24 cellular contexts compared by ENCODE assay signal in genomic region chr9:134284273-134284672, GRCh38. TPM values are rescaled to one million over a fixed set of nuclear protein-coding genes. Genes with fewer than 3 reads are reported as not detected.
DNase-seq lines count a peak whose midpoint lies in the region; ATAC-seq, FAIRE-seq and TF ChIP-seq lines count a peak whose summit lies in the region.
"Had no signal": no experiment of that assay in that cellular context is flagged by ENCODE, and none has a peak within 500 bp of the region (broad histone marks: within the 10 kb centered on the region; RNA-seq: fewer than 3 reads in every experiment).

No MANE protein-coding gene starts in this region.

- H3K27ac ChIP-seq in VCaP (peak overlapping the region; percentile 85), esophagus muscularis mucosa (replicated peaks in 1 of 4) (peak overlapping the region in 1 of 4 donors; percentile 75)

- H3K36me3 Mint-ChIP-seq in stimulated activated effector memory CD8-positive, alpha-beta T cell treated with anti-CD3 and anti-CD28 coated beads, Interleukin-12 subunit alpha, Interleukin-12 subunit beta, amount 100 ng/mL, for 72 hours: no peaks in the 10 kb centered on the region
- H3K36me3 Mint-ChIP-seq: activated CD8-positive, alpha-beta memory T cell treated with anti-CD3 and anti-CD28 coated beads, Interleukin-2, amount 10 ng/mL, durations not matched to agents 7 days and 5 days; activated naive CD4-positive, alpha-beta T cell treated with anti-CD3 and anti-CD28 coated beads, Interleukin-2, amount 10 ng/mL, durations not matched to agents 7 days and 5 days; CD8-positive, alpha-beta memory T cell; memory B cell; T-cell had no signal

- peaks cover 20 to 25% (median 24%) of the 10 kb centered on the region in 4 donors for H3K4me1 ChIP-seq in esophagus muscularis mucosa

- ATAC-seq in left ventricle myocardium superior (peak; percentile 91), HG02571 (IDR thresholded peaks at IDR 0.05; ENCODE audit: unreplicated experiment) (no peak)
- no peak for ATAC-seq in stimulated activated effector memory CD8-positive, alpha-beta T cell treated with anti-CD3 and anti-CD28 coated beads, Interleukin-12 subunit alpha, Interleukin-12 subunit beta, amount 100 ng/mL, for 72 hours
- ATAC-seq: activated CD8-positive, alpha-beta memory T cell treated with anti-CD3 and anti-CD28 coated beads, Interleukin-2, amount 10 ng/mL, durations not matched to agents 7 days and 5 days; K562; T-cell had no signal

- peak overlapping the region; percentile 48 for H3K27ac Mint-ChIP-seq in stimulated activated effector memory CD8-positive, alpha-beta T cell treated with anti-CD3 and anti-CD28 coated beads, Interleukin-12 subunit alpha, Interleukin-12 subunit beta, amount 100 ng/mL, for 72 hours
- H3K27ac Mint-ChIP-seq: activated CD4-positive, alpha-beta T cell treated with anti-CD3 and anti-CD28 coated beads, Interleukin-2, amount 10 ng/mL, durations not matched to agents 24 days and 14 days; activated CD8-positive, alpha-beta memory T cell treated with anti-CD3 and anti-CD28 coated beads, Interleukin-2, amount 10 ng/mL, durations not matched to agents 7 days and 5 days; activated naive CD4-positive, alpha-beta T cell treated with anti-CD3 and anti-CD28 coated beads, Interleukin-2, amount 10 ng/mL, durations not matched to agents 7 days and 5 days; CD8-positive, alpha-beta memory T cell; memory B cell; T-cell had no signal

- peaks cover 12% of the 10 kb centered on the region for H3K4me1 Mint-ChIP-seq in stimulated activated effector memory CD8-positive, alpha-beta T cell treated with anti-CD3 and anti-CD28 coated beads, Interleukin-12 subunit alpha, Interleukin-12 subunit beta, amount 100 ng/mL, for 72 hours
- H3K4me1 Mint-ChIP-seq: activated CD4-positive, alpha-beta T cell treated with anti-CD3 and anti-CD28 coated beads, Interleukin-2, amount 10 ng/mL, durations not matched to agents 24 days and 14 days; activated CD8-positive, alpha-beta memory T cell treated with anti-CD3 and anti-CD28 coated beads, Interleukin-2, amount 10 ng/mL, durations not matched to agents 7 days and 5 days; activated naive CD4-positive, alpha-beta T cell treated with anti-CD3 and anti-CD28 coated beads, Interleukin-2, amount 10 ng/mL, durations not matched to agents 7 days and 5 days; CD8-positive, alpha-beta memory T cell; T-cell had no signal

- FAIRE-seq in H54 (lab: Jason Lieb, UNC): no peak
- FAIRE-seq: frontal cortex, K562, keratinocyte, TTC549 had no signal

- H3K4me3 ChIP-seq in esophagus muscularis mucosa: no peak overlapping the region
- H3K4me3 ChIP-seq: K562, sigmoid colon had no signal

- no peak for TF ChIP-seq CTCF in VCaP (conservative IDR thresholded peaks at IDR 0.05)
- no peak for TF ChIP-seq CTCF in esophagus muscularis mucosa (IDR thresholded peaks at IDR 0.05)

- DNase-seq in H54 (ENCODE audit: insufficient read length, low spot score) (peak; percentile 69), left ventricle myocardium superior (peak; percentile 87), NCI-H1930 (lab: John Stamatoyannopoulos, UW) (no peak), esophagus muscularis mucosa (ENCODE audit: extremely low spot score) (no peak)
- DNase-seq in stimulated activated effector memory CD8-positive, alpha-beta T cell treated with anti-CD3 and anti-CD28 coated beads, Interleukin-12 subunit alpha, Interleukin-12 subunit beta, amount 100 ng/mL, for 72 hours (ENCODE audit: low spot score in 2 of 2): no peak
- DNase-seq: activated CD4-positive, alpha-beta T cell treated with anti-CD3 and anti-CD28 coated beads, Interleukin-2, amount 10 ng/mL, durations not matched to agents 24 days and 14 days; activated CD8-positive, alpha-beta memory T cell treated with anti-CD3 and anti-CD28 coated beads, Interleukin-2, amount 10 ng/mL, durations not matched to agents 7 days and 5 days; activated naive CD4-positive, alpha-beta T cell treated with anti-CD3 and anti-CD28 coated beads, Interleukin-2, amount 10 ng/mL, durations not matched to agents 7 days and 5 days; CD8-positive, alpha-beta memory T cell; cerebellar nuclear complex; DMS53; MV-4-11; NCI-H1694; NCI-H748 treated with DMSO at 0.1 percent for 48 hours; nucleus accumbens; sigmoid colon; T-cell had no signal

- H3K27me3 ChIP-seq in esophagus muscularis mucosa: no peaks in the 10 kb centered on the region
- H3K27me3 ChIP-seq: sigmoid colon had no signal

- no peaks in the 10 kb centered on the region for H3K9me3 Mint-ChIP-seq in stimulated activated effector memory CD8-positive, alpha-beta T cell treated with anti-CD3 and anti-CD28 coated beads, Interleukin-12 subunit alpha, Interleukin-12 subunit beta, amount 100 ng/mL, for 72 hours
- H3K9me3 Mint-ChIP-seq: activated CD4-positive, alpha-beta T cell treated with anti-CD3 and anti-CD28 coated beads, Interleukin-2, amount 10 ng/mL, durations not matched to agents 24 days and 14 days; activated naive CD4-positive, alpha-beta T cell treated with anti-CD3 and anti-CD28 coated beads, Interleukin-2, amount 10 ng/mL, durations not matched to agents 7 days and 5 days; CD8-positive, alpha-beta memory T cell; memory B cell; T-cell had no signal

- H3K9me3 ChIP-seq in esophagus muscularis mucosa: no peaks in the 10 kb centered on the region
- H3K9me3 ChIP-seq: sigmoid colon had no signal

- intact Hi-C loops in left ventricle myocardium superior (cut with micrococcal nuclease) (no loop called here), esophagus muscularis mucosa (cut with DNase I) (loop anchor here (5.0 kb wide), 2 partner anchors 38 to 153 kb away; no protein-coding TSS in a partner anchor)

- no peaks in the 10 kb centered on the region for H3K36me3 ChIP-seq in esophagus muscularis mucosa
- H3K36me3 ChIP-seq: sigmoid colon had no signal

- TF ChIP-seq EP300 in esophagus muscularis mucosa (IDR thresholded peaks at IDR 0.05): no peak

- TF ChIP-seq POLR2A in H54 (IDR thresholded peaks at IDR 0.05; ENCODE audit: low read depth, low read length) (no peak), esophagus muscularis mucosa (IDR thresholded peaks at IDR 0.05; ENCODE audit: low read depth) (no peak)

- no peak overlapping the region for H3K4me3 Mint-ChIP-seq in stimulated activated effector memory CD8-positive, alpha-beta T cell treated with anti-CD3 and anti-CD28 coated beads, Interleukin-12 subunit alpha, Interleukin-12 subunit beta, amount 100 ng/mL, for 72 hours
- H3K4me3 Mint-ChIP-seq: activated CD4-positive, alpha-beta T cell treated with anti-CD3 and anti-CD28 coated beads, Interleukin-2, amount 10 ng/mL, durations not matched to agents 24 days and 14 days; activated CD8-positive, alpha-beta memory T cell treated with anti-CD3 and anti-CD28 coated beads, Interleukin-2, amount 10 ng/mL, durations not matched to agents 7 days and 5 days; activated naive CD4-positive, alpha-beta T cell treated with anti-CD3 and anti-CD28 coated beads, Interleukin-2, amount 10 ng/mL, durations not matched to agents 7 days and 5 days; CD8-positive, alpha-beta memory T cell; memory B cell; T-cell had no signal

- WGBS in esophagus muscularis mucosa: 40% methylated on average over 1 of the region's 9 CpGs

RNA-seq across cellular contexts. Expression of gene RXRA, which starts 42.0 kb away (rescaled TPM):
- total RNA-seq in left ventricle myocardium superior (90.8 TPM), esophagus muscularis mucosa (10 to 100 TPM; 46.4 to 81.0 (median 63.7) TPM)

Comparison
In these comparisons a context has a peak if more than half of its experiments do, and no peak if none do; other contexts are left out.
1. DNase-seq: peak in H54 (single experiment) and left ventricle myocardium superior (single experiment); none in stimulated activated effector memory CD8-positive, alpha-beta T cell treated with anti-CD3 and anti-CD28 coated beads, Interleukin-12 subunit alpha, Interleukin-12 subunit beta, amount 100 ng/mL, for 72 hours (0 of 2), NCI-H1930 (0 of 2) and esophagus muscularis mucosa (single experiment).